Comparison of ENCODE assay signal across 24 cellular contexts in the genomic region with DNA sequence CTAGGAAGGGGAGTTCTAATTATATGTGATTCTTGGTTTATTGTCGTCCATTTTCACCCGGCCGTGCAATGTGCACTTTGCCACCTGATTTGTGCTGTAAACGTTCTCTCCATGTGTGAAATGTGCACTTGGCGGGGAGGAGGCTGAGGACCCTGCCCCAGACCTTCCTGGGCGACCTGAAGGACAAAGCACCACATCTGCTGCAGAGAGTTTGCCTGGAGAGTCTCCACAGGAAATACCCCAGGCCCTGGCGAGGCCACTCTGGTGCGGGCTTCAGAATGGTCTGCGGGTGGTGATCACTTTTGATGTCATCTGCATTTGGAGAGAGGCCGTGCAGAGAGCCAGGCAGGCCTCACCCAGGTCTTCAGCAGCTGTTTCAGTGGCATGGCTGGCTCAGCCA.
"Had no signal": no experiment of that assay in that cellular context is flagged by ENCODE, and none has a peak within 500 bp of the region (broad histone marks: within the 10 kb centered on the region; RNA-seq: fewer than 3 reads in every experiment).

No MANE protein-coding gene starts in this region.

- H2AFZ ChIP-seq: parathyroid adenoma had no signal

- H3K27ac ChIP-seq: neutrophil, ovary, parathyroid adenoma, psoas muscle, right lobe of liver, sigmoid colon, stomach, thoracic aorta, thyroid gland, tibial nerve, upper lobe of left lung, uterus had no signal

- H3K36me3 ChIP-seq: ovary, right lobe of liver, sigmoid colon, stomach, thoracic aorta, thyroid gland, tibial nerve, upper lobe of left lung, uterus had no signal

- H3K4me1 ChIP-seq: parathyroid adenoma, psoas muscle, right lobe of liver, sigmoid colon, stomach, thyroid gland, tibial nerve, uterus had no signal

- H3K9ac ChIP-seq: parathyroid adenoma had no signal

- H3K4me3 ChIP-seq: ovary, psoas muscle, right lobe of liver, sigmoid colon, stomach, thoracic aorta, thyroid gland, tibial nerve, upper lobe of left lung, uterus had no signal

- H3K27me3 ChIP-seq: neutrophil, ovary, right lobe of liver, thyroid gland, tibial nerve, upper lobe of left lung, uterus had no signal

- DNase-seq: naive thymus-derived CD8-positive, alpha-beta T cell; nephron progenitor cell; nucleus accumbens; ovary; psoas muscle; right cardiac atrium; small intestine; stimulated activated CD4-positive, alpha-beta T cell treated with anti-CD3 and anti-CD28 coated beads, Interleukin-15, amount 100 ng/mL, for 24 hours; stimulated activated CD4-positive, alpha-beta T cell treated with anti-CD3 and anti-CD28 coated beads, Interleukin-2, amount 100 ng/mL, for 24 hours; stimulated activated CD4-positive, alpha-beta T cell treated with anti-CD3 and anti-CD28 coated beads, Interleukin-2, amount 100 ng/mL, for 48 hours; stimulated activated CD4-positive, alpha-beta T cell treated with anti-CD3 and anti-CD28 coated beads, Interleukin-4, amount 100 ng/mL, for 24 hours; stimulated activated naive B cell treated with anti-CD40 and anti-IgM and Interleukin-4, amounts not matched to agents 10 μg/mL and 1 μg/mL and 100 μg/mL, for 72 hours; stimulated activated naive CD4-positive, alpha-beta T cell treated with Interleukin-2 at 50 U/mL for 16 hours; stomach; thyroid gland; trophoblast cell; upper lobe of left lung; uterus had no signal

- H3K79me2 ChIP-seq: parathyroid adenoma had no signal

- FAIRE-seq: small intestine had no signal

- H3K9me3 ChIP-seq: neutrophil, ovary, right lobe of liver, thyroid gland had no signal
